Comparison of ENCODE assay signal across 8 cellular contexts in the genomic region with DNA sequence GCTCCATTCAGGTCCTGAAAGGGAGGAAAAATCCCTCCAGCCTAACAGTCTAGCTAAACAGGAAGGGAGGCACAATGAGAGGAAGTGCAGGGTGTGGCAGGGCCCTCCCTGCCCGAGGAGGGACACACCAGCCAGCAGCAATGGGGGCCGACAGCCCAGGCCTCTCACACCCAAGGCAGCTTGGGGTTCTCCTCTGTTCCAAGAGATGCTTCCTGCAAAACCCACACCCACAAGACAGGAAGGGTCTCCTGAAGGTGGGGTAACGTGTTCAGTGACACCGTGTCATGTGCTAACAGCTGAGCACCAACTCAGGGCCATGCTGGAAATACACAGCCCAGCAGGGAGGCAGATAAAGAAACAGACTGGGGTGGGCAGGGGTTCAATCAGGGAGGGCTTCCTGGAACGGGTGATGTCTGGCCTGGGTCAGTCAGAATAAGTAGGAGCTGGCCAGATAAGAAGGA. TPM values are rescaled to one million over a fixed set of nuclear protein-coding genes. Genes with fewer than 3 reads are reported as not detected.
DNase-seq lines count a peak whose midpoint lies in the region; ATAC-seq and TF ChIP-seq lines count a peak whose summit lies in the region.

No MANE protein-coding gene starts in this region.

- WGBS in transverse colon (ENCODE audit: low coverage in 1 of 2), 2 donors: 33 to 67% methylated on average over 1 to 5 of the region's 5 CpGs

- TF ChIP-seq CTCF in transverse colon (IDR thresholded peaks at IDR 0.05) (no peak), Calu3 (IDR thresholded peaks at IDR 0.05; ENCODE audit: unreplicated experiment) (no peak)

- H3K9me3 ChIP-seq in transverse colon: no peaks in the 10 kb centered on the region

- H3K9me3 Mint-ChIP-seq in activated T-cell treated with anti-CD3 and anti-CD28 coated beads, Interleukin-2, amount 50 U/mL, for 24 hours: no peaks in the 10 kb centered on the region
- H3K9me3 Mint-ChIP-seq in central memory CD8-positive, alpha-beta T cell: no peaks in the 10 kb centered on the region
- no peaks in the 10 kb centered on the region for H3K9me3 Mint-ChIP-seq in memory B cell
- H3K9me3 Mint-ChIP-seq in Calu3 (ENCODE audit: low read depth, unreplicated experiment): no peaks in the 10 kb centered on the region

- no peak overlapping the region for H3K4me3 ChIP-seq in transverse colon

- peaks cover 18 to 51% (median 29%) of the 10 kb centered on the region in 4 donors for H3K4me1 ChIP-seq in transverse colon

- H3K27ac Mint-ChIP-seq in activated T-cell treated with anti-CD3 and anti-CD28 coated beads, Interleukin-2, amount 50 U/mL, for 24 hours: peak overlapping the region; percentile 94
- H3K27ac Mint-ChIP-seq in central memory CD8-positive, alpha-beta T cell (ENCODE audit: low read depth): peak overlapping the region; percentile 86
- H3K27ac Mint-ChIP-seq in memory B cell: peak overlapping the region; percentile 93
- H3K27ac Mint-ChIP-seq in Calu3 (ENCODE audit: unreplicated experiment): no peak overlapping the region

- no peak for TF ChIP-seq POLR2A in transverse colon (IDR thresholded peaks at IDR 0.05)

- no peak for TF ChIP-seq EP300 in transverse colon (IDR thresholded peaks at IDR 0.05; ENCODE audit: low read depth)

- intact Hi-C loops in transverse colon (cut with DNase I; ENCODE audit: low total_unique reads): no loop called here
- intact Hi-C loops in Calu3 (cut with micrococcal nuclease; ENCODE audit: unreplicated experiment): no loop called here
- intact Hi-C loops in head of caudate nucleus (cut with DNase I): no loop called here

- peak; percentile 42 for DNase-seq in activated T-cell treated with anti-CD3 and anti-CD28 coated beads, Interleukin-2, amount 50 U/mL, for 24 hours
- DNase-seq in activated T-cell treated with anti-CD3 and anti-CD28 coated beads for 4 hours: no peak
- peak in 1 of 2 donors; percentile 13 for DNase-seq in central memory CD8-positive, alpha-beta T cell (ENCODE audit: low spot score in 2 of 2)
- no peak for DNase-seq in memory B cell (ENCODE audit: low spot score in 2 of 2)
- peak; percentile 52 for DNase-seq in transverse colon
- no peak for DNase-seq in Calu3
- DNase-seq in head of caudate nucleus: no peak

- peak; percentile 21 for ATAC-seq in central memory CD8-positive, alpha-beta T cell (replicated peaks; ENCODE audit: extremely low read depth, poor library complexity, severe bottlenecking)
- peak; percentile 63 for ATAC-seq in memory B cell (ENCODE audit: low read depth)
- ATAC-seq in HG03196 (IDR thresholded peaks at IDR 0.05; ENCODE audit: unreplicated experiment): no peak

- H3K27me3 ChIP-seq in transverse colon: no peaks in the 10 kb centered on the region

- peak overlapping the region; percentile 56 to 79 (median 75) for H3K27ac ChIP-seq in transverse colon

- no TSS peak for BruUV-seq in Calu3 (replicated peaks; lab: Mats Ljungman, UMichigan)

- no peaks in the 10 kb centered on the region for H3K36me3 ChIP-seq in transverse colon

- peaks cover 65% of the 10 kb centered on the region for H3K4me1 Mint-ChIP-seq in activated T-cell treated with anti-CD3 and anti-CD28 coated beads, Interleukin-2, amount 50 U/mL, for 24 hours (ENCODE audit: low read depth)
- peaks cover 42% of the 10 kb centered on the region for H3K4me1 Mint-ChIP-seq in central memory CD8-positive, alpha-beta T cell
- peaks cover 27% of the 10 kb centered on the region for H3K4me1 Mint-ChIP-seq in memory B cell
- peaks cover 10% of the 10 kb centered on the region for H3K4me1 Mint-ChIP-seq in Calu3 (ENCODE audit: low read depth, unreplicated experiment)

- H3K27me3 Mint-ChIP-seq in activated T-cell treated with anti-CD3 and anti-CD28 coated beads, Interleukin-2, amount 50 U/mL, for 24 hours: no peaks in the 10 kb centered on the region
- no peaks in the 10 kb centered on the region for H3K27me3 Mint-ChIP-seq in central memory CD8-positive, alpha-beta T cell
- H3K27me3 Mint-ChIP-seq in memory B cell (no peaks in the 10 kb centered on the region), Calu3 (ENCODE audit: unreplicated experiment) (no peaks in the 10 kb centered on the region)

- CTCF ChIA-PET in Calu3 (lab: Charles Lee): no interaction called here

- peaks cover 86% of the 10 kb centered on the region for H3K36me3 Mint-ChIP-seq in activated T-cell treated with anti-CD3 and anti-CD28 coated beads, Interleukin-2, amount 50 U/mL, for 24 hours (ENCODE audit: low read depth)
- H3K36me3 Mint-ChIP-seq in central memory CD8-positive, alpha-beta T cell (ENCODE audit: insufficient read depth): peaks cover 5% of the 10 kb centered on the region
- H3K36me3 Mint-ChIP-seq in memory B cell: peaks cover 20% of the 10 kb centered on the region
- peaks cover 20% of the 10 kb centered on the region for H3K36me3 Mint-ChIP-seq in Calu3 (ENCODE audit: insufficient read depth, unreplicated experiment)

- in situ Hi-C loops in transverse colon (cut with MboI; ENCODE audit: low pct_ligation_motif_present in 1 of 4, low pct_unique_long_range_greater_than_20kb in 1 of 4, low sequenced_read_pairs in 3 of 4): no loop called here

- peak overlapping the region; percentile 38 for H3K4me3 Mint-ChIP-seq in activated T-cell treated with anti-CD3 and anti-CD28 coated beads, Interleukin-2, amount 50 U/mL, for 24 hours
- H3K4me3 Mint-ChIP-seq in central memory CD8-positive, alpha-beta T cell: peak overlapping the region; percentile 77
- peak overlapping the region; percentile 63 for H3K4me3 Mint-ChIP-seq in memory B cell
- H3K4me3 Mint-ChIP-seq in Calu3 (ENCODE audit: low read depth, unreplicated experiment): no peak overlapping the region

RNA-seq across cellular contexts. Expression of gene ECE1, which starts 10.2 kb away (rescaled TPM):
- total RNA-seq in transverse colon (100 to 1,000 TPM in 3 of 4 donors, 10 to 100 TPM in 1; 55.9 to 149 (median 112) TPM), Calu3 (2022) (83.0 and 101 TPM in 2 replicates)

Comparison
In these comparisons a context has a peak if more than half of its experiments do, and no peak if none do; other contexts are left out.
1. DNase-seq: peak in activated T-cell treated with anti-CD3 and anti-CD28 coated beads, Interleukin-2, amount 50 U/mL, for 24 hours (single experiment) and transverse colon (single experiment); none in activated T-cell treated with anti-CD3 and anti-CD28 coated beads for 4 hours (single experiment), memory B cell (0 of 2), Calu3 (single experiment) and head of caudate nucleus (0 of 42).